Comparison of ENCODE assay signal across 9 cellular contexts in genomic region chr4:70688795-70689231, GRCh38. TPM values are rescaled to one million over a fixed set of nuclear protein-coding genes. Genes with fewer than 3 reads are reported as not detected.
DNase-seq lines count a peak whose midpoint lies in the region; ATAC-seq and TF ChIP-seq lines count a peak whose summit lies in the region.
"Had no signal": no experiment of that assay in that cellular context is flagged by ENCODE, and none has a peak within 500 bp of the region (broad histone marks: within the 10 kb centered on the region; RNA-seq: fewer than 3 reads in every experiment).

No MANE protein-coding gene starts in this region.

- intact Hi-C loops in vagina (cut with DNase I), result loop anchor here (1.0 kb wide), 1 partner anchor 15 kb away; no protein-coding TSS in a partner anchor

- H3K4me1 ChIP-seq in NT2/D1 (ENCODE audit: insufficient read depth, insufficient read length) (no peaks in the 10 kb centered on the region), mesodermal cell (ENCODE audit: control insufficient read depth, insufficient read depth, low read length, poor library complexity, severe bottlenecking) (peaks cover 2% of the 10 kb centered on the region), vagina (peaks cover 35% of the 10 kb centered on the region)

- H3K36me3 Mint-ChIP-seq in activated naive CD4-positive, alpha-beta T cell treated with anti-CD3 and anti-CD28 coated beads, Interleukin-2, amount 50 U/mL, for 24 hours, result peaks cover 24% of the 10 kb centered on the region
- H3K36me3 Mint-ChIP-seq in chondrocyte (ENCODE audit: low read depth), result peaks cover 4% of the 10 kb centered on the region

- H3K4me3 ChIP-seq in NT2/D1 (ENCODE audit: insufficient read length, low read depth) (peak overlapping the region; percentile 96), mesodermal cell (ENCODE audit: extremely low read depth, insufficient read depth, low read length, poor library complexity, severe bottlenecking) (peak overlapping the region; percentile 91), vagina (peak overlapping the region; percentile 65 to 81)

- H3K9ac ChIP-seq in NT2/D1 (ENCODE audit: insufficient read length, low read depth), result peak overlapping the region; percentile 97

- no peak for TF ChIP-seq CTCF in chondrocyte (IDR thresholded peaks at IDR 0.05)
- no peak for TF ChIP-seq CTCF in vagina (IDR thresholded peaks at IDR 0.05)

- H3K27ac Mint-ChIP-seq in activated naive CD4-positive, alpha-beta T cell treated with anti-CD3 and anti-CD28 coated beads, Interleukin-2, amount 50 U/mL, for 24 hours, result peak overlapping the region; percentile 99
- H3K27ac Mint-ChIP-seq in chondrocyte (ENCODE audit: unreplicated experiment), result peak overlapping the region; percentile 99

- peaks cover 5% of the 10 kb centered on the region for H3K9me3 Mint-ChIP-seq in activated naive CD4-positive, alpha-beta T cell treated with anti-CD3 and anti-CD28 coated beads, Interleukin-2, amount 50 U/mL, for 24 hours
- H3K9me3 Mint-ChIP-seq in chondrocyte (ENCODE audit: low read depth), result no peaks in the 10 kb centered on the region

- DNase-seq in activated naive CD4-positive, alpha-beta T cell treated with anti-CD3 and anti-CD28 coated beads, Interleukin-2, amount 50 U/mL, for 16 hours, result no peak
- no peak for DNase-seq in NT2/D1 (ENCODE audit: low read depth, low spot score)
- DNase-seq in chondrocyte (ENCODE audit: low spot score), result no peak
- DNase-seq in vagina (ENCODE audit: extremely low spot score in 2 of 2), result no peak
- DNase-seq in HuH-7 (ENCODE audit: low spot score), result no peak

- no peaks in the 10 kb centered on the region for H3K27me3 Mint-ChIP-seq in activated naive CD4-positive, alpha-beta T cell treated with anti-CD3 and anti-CD28 coated beads, Interleukin-2, amount 50 U/mL, for 24 hours
- H3K27me3 Mint-ChIP-seq in chondrocyte (ENCODE audit: low read depth), result peaks cover 4% of the 10 kb centered on the region

- no peak for ATAC-seq in HG03442 (IDR thresholded peaks at IDR 0.05; ENCODE audit: unreplicated experiment)

- H3K9me3 ChIP-seq in NT2/D1 (ENCODE audit: insufficient read depth, low read length) (no peaks in the 10 kb centered on the region), mesodermal cell (ENCODE audit: control insufficient read depth, low read length) (no peaks in the 10 kb centered on the region), vagina (no peaks in the 10 kb centered on the region)

- H3K36me3 ChIP-seq in NT2/D1 (ENCODE audit: insufficient read depth, insufficient read length, low read length), result peaks cover 25% of the 10 kb centered on the region
- H3K36me3 ChIP-seq in mesodermal cell (ENCODE audit: control insufficient read depth, insufficient read depth, low read length), result peaks cover 28% of the 10 kb centered on the region
- H3K36me3 ChIP-seq in vagina, result no peaks in the 10 kb centered on the region

- 0 to 1% methylated on average over 13 to 19 of the region's 19 CpGs for WGBS in mesodermal cell (ENCODE audit: insufficient coverage in 2 of 2), 2 experiments

- TF ChIP-seq POLR2A in vagina (IDR thresholded peaks at IDR 0.05), result no peak

- peak overlapping the region; percentile 90 for H3K27ac ChIP-seq in mesodermal cell (ENCODE audit: low read depth, low read length, severe bottlenecking)
- peak overlapping the region; percentile 82 for H3K27ac ChIP-seq in vagina

- H3K27me3 ChIP-seq in NT2/D1 (ENCODE audit: insufficient read depth, insufficient read length), result no peaks in the 10 kb centered on the region
- H3K27me3 ChIP-seq in vagina, result no peaks in the 10 kb centered on the region

- peak overlapping the region; percentile 93 for H3K4me3 Mint-ChIP-seq in activated naive CD4-positive, alpha-beta T cell treated with anti-CD3 and anti-CD28 coated beads, Interleukin-2, amount 50 U/mL, for 24 hours
- peak overlapping the region; percentile 98 for H3K4me3 Mint-ChIP-seq in chondrocyte (ENCODE audit: unreplicated experiment)

- H3K4me1 Mint-ChIP-seq in activated naive CD4-positive, alpha-beta T cell treated with anti-CD3 and anti-CD28 coated beads, Interleukin-2, amount 50 U/mL, for 24 hours, result peaks cover 44% of the 10 kb centered on the region
- peaks cover 38% of the 10 kb centered on the region for H3K4me1 Mint-ChIP-seq in chondrocyte (ENCODE audit: low read depth)

RNA-seq across cellular contexts. Expression of gene UTP3, which starts 0.5 kb away (rescaled TPM):
- 23.8 to 31.2 TPM (median 25.7 TPM) in 3 replicates for total RNA-seq in chondrocyte
- polyA plus RNA-seq in mesodermal cell (2013, experiment 1 of 2), result 28.0 TPM
- 31.3 TPM for polyA plus RNA-seq in mesodermal cell (2013, experiment 2 of 2)
- 15.7 TPM for total RNA-seq in vagina

RNA-seq across cellular contexts. Expression of gene JCHAIN, which starts 22.5 kb away (rescaled TPM):
- total RNA-seq in chondrocyte, result not detected in 3 replicates
- polyA plus RNA-seq in mesodermal cell (2013, experiment 1 of 2), result not detected
- not detected for polyA plus RNA-seq in mesodermal cell (2013, experiment 2 of 2)
- total RNA-seq in vagina, result 2.7 TPM
- total RNA-seq: glomerular endothelial cell had no signal

RNA-seq across cellular contexts. Expression of gene RUFY3, which starts 33.0 kb away (rescaled TPM):
- total RNA-seq in chondrocyte, result 36.3 to 65.4 TPM (median 39.3 TPM) in 3 replicates
- 56.2 TPM for polyA plus RNA-seq in mesodermal cell (2013, experiment 1 of 2)
- polyA plus RNA-seq in mesodermal cell (2013, experiment 2 of 2), result 52.7 TPM
- 71.2 TPM for total RNA-seq in vagina
